ENCODE assay signal across 22 cellular contexts in genomic region chr10:1011696-1012095, GRCh38. TPM values are rescaled to one million over a fixed set of nuclear protein-coding genes. Genes with fewer than 3 reads are reported as not detected.
DNase-seq lines count a peak whose midpoint lies in the region; ATAC-seq and TF ChIP-seq lines count a peak whose summit lies in the region.
"Had no signal": no experiment of that assay in that cellular context is flagged by ENCODE, and none has a peak within 500 bp of the region (broad histone marks: within the 10 kb centered on the region; RNA-seq: fewer than 3 reads in every experiment).

No MANE protein-coding gene starts in this region.

- no peak for ATAC-seq in activated T-cell treated with anti-CD3 and anti-CD28 coated beads, Interleukin-2, amount 50 U/mL, for 72 hours (replicated peaks in 1 of 2)
- ATAC-seq in central memory CD8-positive, alpha-beta T cell (replicated peaks; ENCODE audit: extremely low read depth, poor library complexity, severe bottlenecking) = no peak
- no peak for ATAC-seq in HG02938 (IDR thresholded peaks at IDR 0.05; ENCODE audit: unreplicated experiment)
- ATAC-seq: GM23338 had no signal

- no peaks in the 10 kb centered on the region for H3K4me1 ChIP-seq in spleen

- intact Hi-C loops in Calu3 (cut with micrococcal nuclease; ENCODE audit: unreplicated experiment) (no loop called here), spleen (cut with DNase I; ENCODE audit: low total_unique reads) (no loop called here)

- no peak for TF ChIP-seq POLR2A in spleen (IDR thresholded peaks at IDR 0.05)

- peaks cover 22% of the 10 kb centered on the region for H3K4me1 Mint-ChIP-seq in activated T-cell treated with anti-CD3 and anti-CD28 coated beads, Interleukin-2, amount 50 U/mL, for 72 hours (ENCODE audit: low read depth)
- no peaks in the 10 kb centered on the region for H3K4me1 Mint-ChIP-seq in Calu3 (ENCODE audit: low read depth, unreplicated experiment)
- H3K4me1 Mint-ChIP-seq in central memory CD8-positive, alpha-beta T cell = peaks cover 13% of the 10 kb centered on the region
- H3K4me1 Mint-ChIP-seq: IgD-negative memory B cell had no signal

- no peak overlapping the region for H3K4me3 Mint-ChIP-seq in activated T-cell treated with anti-CD3 and anti-CD28 coated beads, Interleukin-2, amount 50 U/mL, for 72 hours
- H3K4me3 Mint-ChIP-seq in Calu3 (ENCODE audit: low read depth, unreplicated experiment) = no peak overlapping the region
- H3K4me3 Mint-ChIP-seq in central memory CD8-positive, alpha-beta T cell = peak overlapping the region; percentile 38
- H3K4me3 Mint-ChIP-seq: GM23338, IgD-negative memory B cell had no signal

- no TSS peak for BruUV-seq in Calu3 (replicated peaks; lab: Mats Ljungman, UMichigan)

- H3K9me3 Mint-ChIP-seq in activated T-cell treated with anti-CD3 and anti-CD28 coated beads, Interleukin-2, amount 50 U/mL, for 72 hours = no peaks in the 10 kb centered on the region
- no peaks in the 10 kb centered on the region for H3K9me3 Mint-ChIP-seq in Calu3 (ENCODE audit: low read depth, unreplicated experiment)
- H3K9me3 Mint-ChIP-seq in central memory CD8-positive, alpha-beta T cell = no peaks in the 10 kb centered on the region
- H3K9me3 Mint-ChIP-seq: GM23338, IgD-negative memory B cell had no signal

- WGBS in spleen, 5 donors = 94 to 100% (median 95%) methylated on average over 16 of the region's 16 CpGs

- no peak overlapping the region for H3K27ac ChIP-seq in spleen

- peaks cover 20 to 60% of the 10 kb centered on the region in 2 donors for H3K36me3 Mint-ChIP-seq in activated T-cell treated with anti-CD3 and anti-CD28 coated beads, Interleukin-2, amount 50 U/mL, for 72 hours (ENCODE audit: insufficient read depth in 2 of 2)
- peaks cover 83% of the 10 kb centered on the region for H3K36me3 Mint-ChIP-seq in Calu3 (ENCODE audit: insufficient read depth, unreplicated experiment)
- H3K36me3 Mint-ChIP-seq in central memory CD8-positive, alpha-beta T cell (ENCODE audit: insufficient read depth) = peaks cover 80% of the 10 kb centered on the region

- CTCF ChIA-PET in Calu3 (lab: Charles Lee) = no interaction called here

- H3K27me3 Mint-ChIP-seq in activated T-cell treated with anti-CD3 and anti-CD28 coated beads, Interleukin-2, amount 50 U/mL, for 72 hours (ENCODE audit: low read depth) = no peaks in the 10 kb centered on the region
- H3K27me3 Mint-ChIP-seq in Calu3 (ENCODE audit: unreplicated experiment) = no peaks in the 10 kb centered on the region
- no peaks in the 10 kb centered on the region for H3K27me3 Mint-ChIP-seq in central memory CD8-positive, alpha-beta T cell
- H3K27me3 Mint-ChIP-seq: IgD-negative memory B cell had no signal

- H3K27me3 ChIP-seq in spleen (replicated peaks in 1 of 7) = no peaks in the 10 kb centered on the region

- no peaks in the 10 kb centered on the region for H3K9me3 ChIP-seq in spleen

- DNase-seq in activated T-cell treated with anti-CD3 and anti-CD28 coated beads, Interleukin-2, amount 50 U/mL, for 72 hours = no peak
- DNase-seq in activated T-cell treated with anti-CD3 and anti-CD28 coated beads, Interleukin-2, amount 50 U/mL, for 48 hours = no peak
- no peak for DNase-seq in Calu3
- DNase-seq in central memory CD8-positive, alpha-beta T cell (ENCODE audit: low spot score in 2 of 2) = no peak
- peak; percentile 67 for DNase-seq in spleen
- no peak for DNase-seq in SIG-M5 treated with dmso at 0.1 percent for 504 hours (lab: John Stamatoyannopoulos, UW; ENCODE audit: unreplicated experiment)
- DNase-seq in NOMO-1 treated with DMSO at 0.1 percent for 48 hours (lab: John Stamatoyannopoulos, UW; ENCODE audit: unreplicated experiment) = no peak
- DNase-seq: 8988T, COR-L47, DMS153, GF-D8, HCEC 1CT, Kasumi-1, MM.1S, NCI-H1092, NCI-H1436 treated with DMSO at 0.1 percent for 48 hours, NCI-H2029, NCI-H526 had no signal

- TF ChIP-seq CTCF in Calu3 (IDR thresholded peaks at IDR 0.05; ENCODE audit: unreplicated experiment) = no peak
- no peak for TF ChIP-seq CTCF in spleen (IDR thresholded peaks at IDR 0.05 in 8 of 11, conservative IDR thresholded peaks at IDR 0.05 in 3 of 11)

- peaks cover 0 to 99% (median 92%) of the 10 kb centered on the region in 6 donors for H3K36me3 ChIP-seq in spleen

- peak overlapping the region; percentile 60 for H3K27ac Mint-ChIP-seq in activated T-cell treated with anti-CD3 and anti-CD28 coated beads, Interleukin-2, amount 50 U/mL, for 72 hours
- H3K27ac Mint-ChIP-seq in Calu3 (ENCODE audit: unreplicated experiment) = peak overlapping the region; percentile 43
- no peak overlapping the region for H3K27ac Mint-ChIP-seq in central memory CD8-positive, alpha-beta T cell (ENCODE audit: low read depth)
- H3K27ac Mint-ChIP-seq: GM23338 had no signal

- H3K4me3 ChIP-seq in spleen = no peak overlapping the region
- H3K4me3 ChIP-seq: GM23338 had no signal

RNA-seq across cellular contexts. Expression of gene IDI2, which starts 14.0 kb away (rescaled TPM):
- not detected for total RNA-seq in activated T-cell treated with anti-CD3 and anti-CD28 coated beads, Interleukin-2, amount 50 U/mL, for 72 hours
- total RNA-seq in Calu3 (2022) = not detected in 2 replicates
- total RNA-seq in spleen = not detected
- polyA plus RNA-seq in spleen = under 1 TPM in 2 of 3 donors, not detected in 1; 0.06 to 0.09 TPM
- total RNA-seq: GM23338 had no signal
- polyA plus RNA-seq: AG04450, GM23338, IgD-negative memory B cell had no signal

RNA-seq across cellular contexts. Expression of gene GTPBP4, which starts 23.5 kb away (rescaled TPM):
- total RNA-seq in activated T-cell treated with anti-CD3 and anti-CD28 coated beads, Interleukin-2, amount 50 U/mL, for 72 hours = 10 to 100 TPM; 76.9 to 78.1 TPM
- total RNA-seq in Calu3 (2022) (123 and 128 TPM in 2 replicates), spleen (10 to 100 TPM; 18.9 to 48.6 (median 37.5) TPM)
- 10 to 100 TPM; 16.6 to 27.3 (median 25.4) TPM for polyA plus RNA-seq in spleen

RNA-seq across cellular contexts. Expression of gene IDI1, which starts 37.2 kb away (rescaled TPM):
- total RNA-seq in activated T-cell treated with anti-CD3 and anti-CD28 coated beads, Interleukin-2, amount 50 U/mL, for 72 hours = 10 to 100 TPM; 37.4 to 46.7 TPM
- total RNA-seq in Calu3 (2022) (101 and 108 TPM in 2 replicates), spleen (100 to 1,000 TPM in 1 of 7 donors, 10 to 100 TPM in 6; 43.9 to 136 (median 62.6) TPM)
- polyA plus RNA-seq in spleen = 10 to 100 TPM; 47.9 to 75.3 (median 68.5) TPM

RNA-seq across cellular contexts. Expression of gene WDR37, which starts 44.5 kb away (rescaled TPM):
- total RNA-seq in activated T-cell treated with anti-CD3 and anti-CD28 coated beads, Interleukin-2, amount 50 U/mL, for 72 hours = 10 to 100 TPM; 18.1 to 18.7 TPM
- total RNA-seq in Calu3 (2022) (16.1 and 17.8 TPM in 2 replicates), spleen (10 to 100 TPM; 29.2 to 60.6 (median 40.4) TPM)
- 10 to 100 TPM in 2 of 3 donors, 1 to 10 TPM in 1; 8.4 to 13.7 (median 10.8) TPM for polyA plus RNA-seq in spleen
